In the genomic region with DNA sequence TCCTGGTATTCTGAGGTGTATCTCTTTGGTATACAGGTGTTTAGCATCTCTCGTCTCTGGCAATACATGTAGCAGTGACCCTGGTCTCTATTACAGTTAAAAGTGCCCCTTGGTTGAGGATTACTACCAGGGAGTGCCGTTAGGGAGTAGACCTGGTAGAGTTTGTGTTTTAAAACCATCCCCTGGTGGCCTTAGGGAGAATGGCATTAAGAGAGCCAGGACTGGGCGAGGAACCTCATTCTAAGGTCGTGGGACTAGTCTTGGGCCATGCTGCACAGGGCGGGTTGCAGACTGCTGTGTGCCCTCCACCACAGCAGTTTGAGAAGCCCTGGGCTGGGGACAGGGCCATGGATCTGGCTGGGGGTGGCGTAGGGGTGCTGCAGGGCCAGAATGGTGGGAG, we compare ENCODE assay signal across 10 cellular contexts. TPM values are rescaled to one million over a fixed set of nuclear protein-coding genes. Genes with fewer than 3 reads are reported as not detected.
DNase-seq lines count a peak whose midpoint lies in the region; ATAC-seq and TF ChIP-seq lines count a peak whose summit lies in the region.
"Had no signal": no experiment of that assay in that cellular context is flagged by ENCODE, and none has a peak within 500 bp of the region (broad histone marks: within the 10 kb centered on the region; RNA-seq: fewer than 3 reads in every experiment).

No MANE protein-coding gene starts in this region.

- no peak overlapping the region for H3K4ac ChIP-seq in neuronal stem cell (ENCODE audit: low read length)

- peak overlapping the region; percentile 33 for H3K9ac ChIP-seq in neuronal stem cell (ENCODE audit: low read depth, low read length, poor library complexity)

- no peak overlapping the region for H2BK120ac ChIP-seq in neuronal stem cell (ENCODE audit: low read depth, low read length)

- no peaks in the 10 kb centered on the region for H3K9me3 ChIP-seq in neuronal stem cell (replicated peaks in 1 of 2; ENCODE audit: control insufficient read depth in 2 of 2, insufficient read depth in 1 of 2, low read depth in 1 of 2, low read length in 2 of 2)

- H2BK12ac ChIP-seq in neuronal stem cell (ENCODE audit: low read length) = no peak overlapping the region

- peaks cover 0 to 3% of the 10 kb centered on the region in 2 donors for H3K36me3 ChIP-seq in neuronal stem cell (replicated peaks in 1 of 2; ENCODE audit: control insufficient read depth in 2 of 2, insufficient read depth in 2 of 2, low read length in 2 of 2)

- H3K14ac ChIP-seq in neuronal stem cell (ENCODE audit: low read length) = no peak overlapping the region

- no peak overlapping the region for H3K23ac ChIP-seq in neuronal stem cell (ENCODE audit: low read depth, low read length, poor library complexity)

- no peak for ATAC-seq in GM21619 (IDR thresholded peaks at IDR 0.05; ENCODE audit: unreplicated experiment)
- ATAC-seq in HG03442 (IDR thresholded peaks at IDR 0.05; ENCODE audit: unreplicated experiment) = no peak
- no peak for ATAC-seq in HG02588 (IDR thresholded peaks at IDR 0.05; ENCODE audit: unreplicated experiment)
- ATAC-seq: activated CD4-positive, alpha-beta T cell treated with anti-CD3 and anti-CD28 coated beads for 36 hours had no signal

- H3K4me2 ChIP-seq in neuronal stem cell (ENCODE audit: insufficient read depth, low read length, poor library complexity, severe bottlenecking) = no peak overlapping the region

- DNase-seq in GM12864 (ENCODE audit: low read depth) (no peak), NAMALWA (ENCODE audit: low spot score) (peak; percentile 21), epithelial cell of esophagus (ENCODE audit: low read depth) (peak; percentile 6), neuronal stem cell (ENCODE audit: low spot score) (no peak)
- DNase-seq in activated CD4-positive, alpha-beta T cell treated with anti-CD3 and anti-CD28 coated beads, Interleukin-2, amount 50 U/mL, for 48 hours = no peak
- DNase-seq: activated CD4-positive, alpha-beta T cell treated with anti-CD3 and anti-CD28 coated beads for 36 hours; posterior cingulate gyrus had no signal

- H2BK15ac ChIP-seq in neuronal stem cell (ENCODE audit: low read length) = no peak overlapping the region

- TF ChIP-seq CTCF in GM12864 (IDR thresholded peaks at IDR 0.05; ENCODE audit: low read depth, low read length, missing control alignments) (peak; percentile 41), epithelial cell of esophagus (IDR thresholded peaks at IDR 0.05; ENCODE audit: insufficient read depth, low read depth, low read length, missing control alignments) (peak; percentile 23)

- H3K4me3 ChIP-seq in GM12864 (ENCODE audit: low read depth, low read length) (no peak overlapping the region), epithelial cell of esophagus (ENCODE audit: low read length) (no peak overlapping the region), neuronal stem cell (ENCODE audit: low read length in 2 of 2) (no peak overlapping the region)

- WGBS in neuronal stem cell (ENCODE audit: extremely low coverage in 2 of 2, insufficient read length in 2 of 2, insufficient replicate concordance in 1 of 2), 2 donors = no CpG with 5 or more reads among the region's 6 CpGs

- peaks cover 2% of the 10 kb centered on the region for H3K79me1 ChIP-seq in neuronal stem cell (ENCODE audit: low read depth, low read length)

- peak overlapping the region; percentile 80 for H2AK5ac ChIP-seq in neuronal stem cell (ENCODE audit: low read depth, low read length)

- no peak overlapping the region for H3K18ac ChIP-seq in neuronal stem cell (ENCODE audit: low read length)

- no peak overlapping the region for H2AFZ ChIP-seq in neuronal stem cell (ENCODE audit: low read length)

- H3K4me1 ChIP-seq in neuronal stem cell (ENCODE audit: control insufficient read depth in 2 of 2, insufficient read depth in 1 of 2, low read depth in 1 of 2, low read length in 2 of 2) = peaks cover 0 to under 1% of the 10 kb centered on the region in 2 donors

- H3K27ac ChIP-seq in neuronal stem cell (replicated peaks; ENCODE audit: low read length) = no peak overlapping the region

- H3K27me3 ChIP-seq in neuronal stem cell (ENCODE audit: control insufficient read depth in 3 of 3, insufficient read depth in 3 of 3, low read depth in 1 of 3, low read length in 3 of 3) = no peaks in the 10 kb centered on the region

- no peak overlapping the region for H4K91ac ChIP-seq in neuronal stem cell (ENCODE audit: low read depth, low read length, poor library complexity)

- no peak overlapping the region for H4K8ac ChIP-seq in neuronal stem cell (ENCODE audit: low read depth, low read length)

- no peak overlapping the region for H2BK5ac ChIP-seq in neuronal stem cell (ENCODE audit: low read length)

RNA-seq across cellular contexts. Expression of a gene that starts 35.0 kb away (rescaled TPM):
- 4.5 TPM for polyA plus RNA-seq in neuronal stem cell (2013, experiment 1 of 2)
- 4.6 TPM for polyA plus RNA-seq in neuronal stem cell (2013, experiment 2 of 2)

Comparison
In these comparisons a context has a peak if more than half of its experiments do, and no peak if none do; other contexts are left out.
1. DNase-seq: peak in NAMALWA (single experiment) and epithelial cell of esophagus (single experiment); none in GM12864 (single experiment), neuronal stem cell (single experiment) and activated CD4-positive, alpha-beta T cell treated with anti-CD3 and anti-CD28 coated beads, Interleukin-2, amount 50 U/mL, for 48 hours (0 of 2).